In genomic region chr5:151058891-151059611, GRCh38 we compare ENCODE assay signal across 9 cellular contexts. TPM values are rescaled to one million over a fixed set of nuclear protein-coding genes. Genes with fewer than 3 reads are reported as not detected.
A peak's percentile ranks its signal among the peaks of the same experiment; 100 is the strongest.
DNase-seq lines count a peak whose midpoint lies in the region; ATAC-seq and TF ChIP-seq lines count a peak whose summit lies in the region.
"Had no signal": no experiment of that assay in that cellular context is flagged by ENCODE, and none has a peak within 500 bp of the region (broad histone marks: within the 10 kb centered on the region; RNA-seq: fewer than 3 reads in every experiment).

No MANE protein-coding gene starts in this region.

- H3K27ac ChIP-seq in colonic mucosa: peak overlapping the region; percentile 29
- H3K27ac ChIP-seq in coronary artery: peak overlapping the region in 1 of 2 donors; percentile 28

- TF ChIP-seq CTCF in GM10248 (IDR thresholded peaks at IDR 0.05; ENCODE audit: control extremely low read depth, extremely low read depth, low read depth, missing control alignments): peak; percentile 2
- TF ChIP-seq CTCF in colonic mucosa (IDR thresholded peaks at IDR 0.05): no peak
- no peak for TF ChIP-seq CTCF in progenitor cell of endocrine pancreas (IDR thresholded peaks at IDR 0.05; ENCODE audit: unreplicated experiment)
- no peak for TF ChIP-seq CTCF in coronary artery (IDR thresholded peaks at IDR 0.05)

- H3K4me1 Mint-ChIP-seq in progenitor cell of endocrine pancreas (ENCODE audit: low read depth): peaks cover 15% of the 10 kb centered on the region

- CTCF ChIA-PET in GM10248 (lab: Yijun Ruan, JAX): interaction anchor here (0.8 to 6.7 kb wide), 7 partner anchors 9 to 106 kb away, joined by 3 to 67 read pairs (median 8); no protein-coding TSS in a partner anchor

- no peak overlapping the region for H3K9ac ChIP-seq in colonic mucosa (ENCODE audit: low read depth in 2 of 2, low read length in 2 of 2)

- no peaks in the 10 kb centered on the region for H3K27me3 ChIP-seq in colonic mucosa
- H3K27me3 ChIP-seq: tibial artery had no signal

- peaks cover 15% of the 10 kb centered on the region for H3K4me1 ChIP-seq in colonic mucosa

- H3K9me3 ChIP-seq in colonic mucosa: no peaks in the 10 kb centered on the region
- H3K9me3 ChIP-seq: tibial artery had no signal

- peaks cover 21% of the 10 kb centered on the region for H3K36me3 Mint-ChIP-seq in progenitor cell of endocrine pancreas (ENCODE audit: insufficient read depth)

- no peak overlapping the region for H3K4me3 Mint-ChIP-seq in progenitor cell of endocrine pancreas (ENCODE audit: low read depth)

- no peaks in the 10 kb centered on the region for H3K9me3 Mint-ChIP-seq in progenitor cell of endocrine pancreas (ENCODE audit: low read depth)

- DNase-seq in GM10248 (ENCODE audit: extremely low spot score): no peak
- peak; percentile 39 for DNase-seq in NOMO-1 treated with DMSO at 0.1 percent for 48 hours (lab: John Stamatoyannopoulos, UW; ENCODE audit: unreplicated experiment)
- DNase-seq in colonic mucosa: no peak
- no peak for DNase-seq in progenitor cell of endocrine pancreas (ENCODE audit: low spot score, unreplicated experiment)
- no peak for DNase-seq in UCSD-AML1 (lab: John Stamatoyannopoulos, UW; ENCODE audit: unreplicated experiment)
- DNase-seq in coronary artery (ENCODE audit: low spot score): no peak

- no peak for ATAC-seq in GM18520 (IDR thresholded peaks at IDR 0.05; ENCODE audit: unreplicated experiment)
- no peak for ATAC-seq in HG02852 (IDR thresholded peaks at IDR 0.05; ENCODE audit: unreplicated experiment)

- POLR2A ChIA-PET in GM10248 (lab: Yijun Ruan, JAX): interaction anchor here (0.6 to 1.2 kb wide), 3 partner anchors 10 to 591 kb away, joined by 3 to 4 read pairs (median 3); no protein-coding TSS in a partner anchor

- H3K36me3 ChIP-seq in colonic mucosa: peaks cover 33% of the 10 kb centered on the region

- H3K27ac Mint-ChIP-seq in progenitor cell of endocrine pancreas: peak overlapping the region; percentile 77

- H3K4me3 ChIP-seq in colonic mucosa (no peak overlapping the region), coronary artery (no peak overlapping the region)
- H3K4me3 ChIP-seq: tibial artery had no signal

- H3K27me3 Mint-ChIP-seq in progenitor cell of endocrine pancreas: no peaks in the 10 kb centered on the region

- intact Hi-C loops in colonic mucosa (cut with DNase I): no loop called here

RNA-seq across cellular contexts. Expression of gene TNIP1, which starts 21.8 kb away (rescaled TPM):
- 100 to 1,000 TPM; 153 to 220 TPM for total RNA-seq in colonic mucosa
- total RNA-seq in progenitor cell of endocrine pancreas: 53.8 and 55.0 TPM in 2 replicates

RNA-seq across cellular contexts. Expression of gene GPX3, which starts 38.7 kb away (rescaled TPM):
- total RNA-seq in colonic mucosa (10 to 100 TPM; 30.2 to 60.5 TPM), progenitor cell of endocrine pancreas (28.2 and 34.1 TPM in 2 replicates)
